Comparison of ENCODE assay signal across 19 cellular contexts in genomic region chr2:19764998-19765397, GRCh38.
"Had no signal": no experiment of that assay in that cellular context is flagged by ENCODE, and none has a peak within 500 bp of the region (broad histone marks: within the 10 kb centered on the region; RNA-seq: fewer than 3 reads in every experiment).

No MANE protein-coding gene starts in this region.

- H3K36me3 Mint-ChIP-seq: activated naive CD8-positive, alpha-beta T cell treated with anti-CD3 and anti-CD28 coated beads for 36 hours; memory B cell; natural killer cell had no signal

- H2AFZ ChIP-seq: parathyroid adenoma had no signal

- H3K4me3 Mint-ChIP-seq: activated CD8-positive, alpha-beta T cell treated with anti-CD3 and anti-CD28 coated beads for 36 hours; activated naive CD8-positive, alpha-beta T cell treated with anti-CD3 and anti-CD28 coated beads for 36 hours; activated T-cell treated with anti-CD3 and anti-CD28 coated beads, Interleukin-2, amount 50 U/mL, for 72 hours; endodermal cell; memory B cell; natural killer cell; stimulated activated naive B cell treated with anti-CD40 and anti-IgM and Interleukin-4, amounts not matched to agents 10 μg/mL and 1 μg/mL and 100 μg/mL, for 72 hours; T-helper 17 cell had no signal

- FAIRE-seq: kidney, urothelium cell line had no signal

- H3K27ac ChIP-seq: left ventricle myocardium inferior, neutrophil, parathyroid adenoma, tibial artery had no signal

- H3K9ac ChIP-seq: parathyroid adenoma had no signal

- DNase-seq: activated CD4-positive, alpha-beta T cell treated with anti-CD3 and anti-CD28 coated beads for 4 hours; activated CD8-positive, alpha-beta memory T cell treated with anti-CD3 and anti-CD28 coated beads, Interleukin-2, amount 50 U/mL, for 48 hours; activated CD8-positive, alpha-beta T cell treated with anti-CD3 and anti-CD28 coated beads for 36 hours; activated gamma-delta T cell treated with Interleukin-2 at 50 U/mL for 16 hours; activated naive CD8-positive, alpha-beta T cell treated with anti-CD3 and anti-CD28 coated beads for 36 hours; activated T-cell treated with anti-CD3 and anti-CD28 coated beads, Interleukin-2, amount 50 U/mL, for 72 hours; endodermal cell; kidney; left ventricle myocardium inferior; natural killer cell; stimulated activated CD4-positive, alpha-beta T cell treated with anti-CD3 and anti-CD28 coated beads, Interleukin-15, amount 100 ng/mL, for 24 hours; stimulated activated CD4-positive, alpha-beta T cell treated with anti-CD3 and anti-CD28 coated beads, Interleukin-4, amount 100 ng/mL, for 1 hour; stimulated activated naive B cell treated with anti-CD40 and anti-IgM and Interleukin-4, amounts not matched to agents 10 μg/mL and 1 μg/mL and 100 μg/mL, for 72 hours; T-helper 17 cell; tibial artery had no signal

- H3K4me1 ChIP-seq: left ventricle myocardium inferior, parathyroid adenoma, tibial artery had no signal

- H3K79me2 ChIP-seq: parathyroid adenoma had no signal

- H3K27ac Mint-ChIP-seq: activated CD8-positive, alpha-beta T cell treated with anti-CD3 and anti-CD28 coated beads for 36 hours; activated naive CD8-positive, alpha-beta T cell treated with anti-CD3 and anti-CD28 coated beads for 36 hours; activated T-cell treated with anti-CD3 and anti-CD28 coated beads, Interleukin-2, amount 50 U/mL, for 72 hours; endodermal cell; memory B cell; natural killer cell; stimulated activated naive B cell treated with anti-CD40 and anti-IgM and Interleukin-4, amounts not matched to agents 10 μg/mL and 1 μg/mL and 100 μg/mL, for 72 hours; T-helper 17 cell had no signal

- H3K27me3 ChIP-seq: neutrophil, tibial artery had no signal

- H3K9me3 ChIP-seq: left ventricle myocardium inferior, neutrophil, tibial artery had no signal

- ATAC-seq: activated CD8-positive, alpha-beta T cell treated with anti-CD3 and anti-CD28 coated beads for 36 hours; activated T-cell treated with anti-CD3 and anti-CD28 coated beads, Interleukin-2, amount 50 U/mL, for 72 hours; natural killer cell; stimulated activated naive B cell treated with anti-CD40 and anti-IgM and Interleukin-4, amounts not matched to agents 10 μg/mL and 1 μg/mL and 100 μg/mL, for 72 hours; T-helper 17 cell had no signal

- H3K27me3 Mint-ChIP-seq: memory B cell had no signal

- H3K4me1 Mint-ChIP-seq: activated naive CD8-positive, alpha-beta T cell treated with anti-CD3 and anti-CD28 coated beads for 36 hours; endodermal cell; memory B cell; natural killer cell; stimulated activated naive B cell treated with anti-CD40 and anti-IgM and Interleukin-4, amounts not matched to agents 10 μg/mL and 1 μg/mL and 100 μg/mL, for 72 hours; T-helper 17 cell had no signal

- H3K4me3 ChIP-seq: left ventricle myocardium inferior, tibial artery had no signal

- H3K36me3 ChIP-seq: left ventricle myocardium inferior, neutrophil, tibial artery had no signal

- H3K9me3 Mint-ChIP-seq: activated CD8-positive, alpha-beta T cell treated with anti-CD3 and anti-CD28 coated beads for 36 hours; activated naive CD8-positive, alpha-beta T cell treated with anti-CD3 and anti-CD28 coated beads for 36 hours; activated T-cell treated with anti-CD3 and anti-CD28 coated beads, Interleukin-2, amount 50 U/mL, for 72 hours; endodermal cell; memory B cell had no signal
